ENCODE assay signal across 17 cellular contexts in the genomic region with DNA sequence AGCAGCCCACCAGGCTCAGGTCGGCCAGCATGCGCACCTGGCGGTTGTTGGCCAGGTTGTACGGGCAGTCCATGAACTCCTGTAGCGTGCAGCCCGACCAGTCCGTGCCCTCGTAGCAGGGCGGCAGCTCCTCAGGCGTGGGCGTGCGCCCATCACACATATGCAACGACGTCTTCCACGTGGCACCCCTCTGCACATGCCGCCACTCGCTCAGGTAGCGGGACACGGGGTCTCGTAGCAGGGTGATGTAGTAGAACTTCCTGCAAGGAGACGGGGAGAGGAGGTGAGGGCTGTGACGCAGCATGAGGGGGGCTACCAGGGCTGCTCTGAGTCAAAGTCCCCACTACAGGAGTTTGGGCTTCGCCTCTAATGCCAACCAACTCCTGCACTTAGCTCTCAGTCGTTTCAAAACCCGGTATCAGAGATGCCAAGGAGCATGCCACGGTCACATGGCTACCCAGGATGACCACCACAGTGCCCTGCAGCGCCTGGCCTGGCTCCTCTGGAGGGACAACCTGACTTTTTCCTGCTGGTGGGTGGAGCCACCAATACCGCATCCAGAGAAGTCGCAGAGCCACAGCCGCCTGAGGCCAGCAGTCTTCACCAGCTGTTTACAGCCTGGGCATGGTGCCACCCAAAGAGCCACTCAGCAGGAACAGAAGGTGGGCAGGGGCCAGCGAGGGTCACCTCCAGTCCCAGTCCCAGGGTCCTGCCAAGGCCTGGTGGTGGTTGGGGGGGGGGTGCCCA. TPM values are rescaled to one million over a fixed set of nuclear protein-coding genes. Genes with fewer than 3 reads are reported as not detected.
DNase-seq lines count a peak whose midpoint lies in the region; ATAC-seq and TF ChIP-seq lines count a peak whose summit lies in the region.
"Had no signal": no experiment of that assay in that cellular context is flagged by ENCODE, and none has a peak within 500 bp of the region (broad histone marks: within the 10 kb centered on the region; RNA-seq: fewer than 3 reads in every experiment).

No MANE protein-coding gene starts in this region.

- H2AK5ac ChIP-seq in neuronal stem cell (ENCODE audit: low read depth, low read length) = no peak overlapping the region

- peak overlapping the region; percentile 31 for H3K18ac ChIP-seq in neuronal stem cell (ENCODE audit: low read length)

- peaks cover 0 to 2% (median 0%) of the 10 kb centered on the region in 3 experiments for H3K27me3 ChIP-seq in neuronal stem cell (ENCODE audit: control insufficient read depth in 3 of 3, insufficient read depth in 3 of 3, low read depth in 1 of 3, low read length in 3 of 3)
- H3K27me3 ChIP-seq: BLaER1 treated with 17β-estradiol and CSF1 and Interleukin-3, amounts not matched to agents 10 nM and 100 nM had no signal

- no CpG with 5 or more reads among the region's 31 CpGs for WGBS in neuronal stem cell (ENCODE audit: extremely low coverage in 2 of 2, insufficient read length in 2 of 2, insufficient replicate concordance in 1 of 2), 2 donors

- no peak overlapping the region for H2AFZ ChIP-seq in neuronal stem cell (ENCODE audit: low read length)

- no peak overlapping the region for H4K8ac ChIP-seq in neuronal stem cell (ENCODE audit: low read depth, low read length)

- no peak overlapping the region for H3K4ac ChIP-seq in neuronal stem cell (ENCODE audit: low read length)

- no peak overlapping the region for H3K4me2 ChIP-seq in neuronal stem cell (ENCODE audit: insufficient read depth, low read length, poor library complexity, severe bottlenecking)
- H3K4me2 ChIP-seq: BLaER1 treated with 17β-estradiol and CSF1 and Interleukin-3, amounts not matched to agents 10 nM and 100 nM had no signal

- TF ChIP-seq CTCF in coronary artery (IDR thresholded peaks at IDR 0.05) = no peak

- H4K91ac ChIP-seq in neuronal stem cell (ENCODE audit: low read depth, low read length, poor library complexity) = no peak overlapping the region

- peaks cover 28% of the 10 kb centered on the region for H3K79me1 ChIP-seq in neuronal stem cell (ENCODE audit: low read depth, low read length)

- ATAC-seq in HG03139 (IDR thresholded peaks at IDR 0.05; ENCODE audit: unreplicated experiment) = no peak

- H3K9me3 ChIP-seq in neuronal stem cell (replicated peaks in 1 of 2; ENCODE audit: control insufficient read depth in 2 of 2, insufficient read depth in 1 of 2, low read depth in 1 of 2, low read length in 2 of 2) = no peaks in the 10 kb centered on the region
- H3K9me3 ChIP-seq: HAP-1 had no signal

- H2BK15ac ChIP-seq in neuronal stem cell (ENCODE audit: low read length) = no peak overlapping the region

- H3K14ac ChIP-seq in neuronal stem cell (ENCODE audit: low read length) = peak overlapping the region; percentile 76

- peaks cover 0 to 4% of the 10 kb centered on the region in 2 donors for H3K4me1 ChIP-seq in neuronal stem cell (ENCODE audit: control insufficient read depth in 2 of 2, insufficient read depth in 1 of 2, low read depth in 1 of 2, low read length in 2 of 2)
- H3K4me1 ChIP-seq: HAP-1 had no signal

- no peak overlapping the region for H2BK12ac ChIP-seq in neuronal stem cell (ENCODE audit: low read length)

- no peak overlapping the region for H3K4me3 ChIP-seq in coronary artery
- no peak overlapping the region for H3K4me3 ChIP-seq in neuronal stem cell (ENCODE audit: low read length in 2 of 2)
- H3K4me3 ChIP-seq: BLaER1 treated with 17β-estradiol and CSF1 and Interleukin-3, amounts not matched to agents 10 nM and 100 nM; HAP-1 had no signal

- H3K9ac ChIP-seq in neuronal stem cell (ENCODE audit: low read depth, low read length, poor library complexity) = no peak overlapping the region
- H3K9ac ChIP-seq: BLaER1 treated with 17β-estradiol and CSF1 and Interleukin-3, amounts not matched to agents 10 nM and 100 nM had no signal

- peak overlapping the region; percentile 85 for H3K23ac ChIP-seq in neuronal stem cell (ENCODE audit: low read depth, low read length, poor library complexity)

- H2BK120ac ChIP-seq in neuronal stem cell (ENCODE audit: low read depth, low read length) = no peak overlapping the region

- H3K27ac ChIP-seq in coronary artery (no peak overlapping the region), neuronal stem cell (replicated peaks; ENCODE audit: low read length) (no peak overlapping the region)
- H3K27ac ChIP-seq: 22Rv1; BLaER1 treated with 17β-estradiol and CSF1 and Interleukin-3, amounts not matched to agents 10 nM and 100 nM had no signal

- no peak overlapping the region for H2BK5ac ChIP-seq in neuronal stem cell (ENCODE audit: low read length)

- peaks cover 8 to 60% of the 10 kb centered on the region in 2 donors for H3K36me3 ChIP-seq in neuronal stem cell (replicated peaks in 1 of 2; ENCODE audit: control insufficient read depth in 2 of 2, insufficient read depth in 2 of 2, low read length in 2 of 2)
- H3K36me3 ChIP-seq: HAP-1 had no signal

- DNase-seq in DMS 273 (lab: John Stamatoyannopoulos, UW; ENCODE audit: unreplicated experiment) (peak; percentile 68), DMS 273 treated with DMSO at 0.1 percent for 48 hours (lab: John Stamatoyannopoulos, UW) (no peak), Ammon's horn (ENCODE audit: low spot score) (peak; percentile 3), coronary artery (ENCODE audit: low spot score) (peak; percentile 69), neuronal stem cell (ENCODE audit: low spot score) (no peak), NCI-H2171 (lab: John Stamatoyannopoulos, UW) (no peak), T-helper 9 cell (no peak)
- DNase-seq: DMS153, EL, NCI-H1417, NCI-H2029, NCI-H524, RPMI8226 had no signal

RNA-seq across cellular contexts. Expression of gene HS6ST1, which starts 49.9 kb away (rescaled TPM):
- polyA plus RNA-seq in neuronal stem cell (2013, experiment 1 of 2) = 32.8 TPM
- polyA plus RNA-seq in neuronal stem cell (2013, experiment 2 of 2) = 32.8 TPM

Comparison
In these comparisons a context has a peak if more than half of its experiments do, and no peak if none do; other contexts are left out.
1. DNase-seq: peak in DMS 273 (single experiment), Ammon's horn (single experiment) and coronary artery (single experiment); none in DMS 273 treated with DMSO at 0.1 percent for 48 hours (single experiment), neuronal stem cell (single experiment), NCI-H2171 (single experiment) and T-helper 9 cell (single experiment).